In genomic region chr17:39090400-39090799, GRCh38 we compare ENCODE assay signal across 18 cellular contexts.
A peak's percentile ranks its signal among the peaks of the same experiment; 100 is the strongest.
DNase-seq lines count a peak whose midpoint lies in the region; ATAC-seq, FAIRE-seq and TF ChIP-seq lines count a peak whose summit lies in the region.
"Had no signal": no experiment of that assay in that cellular context is flagged by ENCODE, and none has a peak within 500 bp of the region (broad histone marks: within the 10 kb centered on the region; RNA-seq: fewer than 3 reads in every experiment).

No MANE protein-coding gene starts in this region.

- DNase-seq in HepG2 (ENCODE audit: low spot score) (no peak), right lobe of liver (no peak), DND-41 (no peak), vagina (ENCODE audit: extremely low spot score in 2 of 2) (no peak), Karpas-422 (no peak), HAP-1 (ENCODE audit: low spot score in 2 of 2) (no peak)
- DNase-seq: ACHN, COR-L47, DMS153, H9, NCI-H1417, NCI-H1930, NCI-H2171, NCI-H446 treated with DMSO at 0.1 percent for 48 hours, NCI-H82, SHP77 had no signal

- no peak overlapping the region for H3K4me3 ChIP-seq in HepG2 (replicated peaks in 1 of 3; ENCODE audit: insufficient read depth in 1 of 3, low read depth in 2 of 3, low read length in 3 of 3)
- no peak overlapping the region for H3K4me3 ChIP-seq in right lobe of liver
- H3K4me3 ChIP-seq in DND-41 (ENCODE audit: low read depth in 1 of 2, low read length in 2 of 2), result no peak overlapping the region
- no peak overlapping the region for H3K4me3 ChIP-seq in vagina
- no peak overlapping the region for H3K4me3 ChIP-seq in Karpas-422 (ENCODE audit: low read length)
- no peak overlapping the region for H3K4me3 ChIP-seq in HAP-1

- FAIRE-seq in HepG2 (lab: Jason Lieb, UNC), result no peak
- FAIRE-seq: RCC 7860 had no signal

- in situ Hi-C loops in HepG2 (cut with HindIII; ENCODE audit: extremely low pct_ligation_motif_present, low pct_unique_long_range_greater_than_20kb), result no loop called here
- in situ Hi-C loops in HAP-1 (cut with MboI; ENCODE audit: low sequenced_read_pairs), result no loop called here

- H3K4me1 ChIP-seq in HepG2 (ENCODE audit: insufficient read depth, low read length), result peaks cover 26% of the 10 kb centered on the region
- H3K4me1 ChIP-seq in right lobe of liver, result no peaks in the 10 kb centered on the region
- peaks cover 51% of the 10 kb centered on the region for H3K4me1 ChIP-seq in DND-41 (ENCODE audit: insufficient read depth, low read length)
- peaks cover 7% of the 10 kb centered on the region for H3K4me1 ChIP-seq in vagina
- peaks cover 14% of the 10 kb centered on the region for H3K4me1 ChIP-seq in Karpas-422 (ENCODE audit: low read length)
- peaks cover 4% of the 10 kb centered on the region for H3K4me1 ChIP-seq in HAP-1

- H3K4me2 ChIP-seq in HepG2 (ENCODE audit: low read depth, low read length), result no peak overlapping the region; the same call in 1 of the 2 replicates
- H3K4me2 ChIP-seq in DND-41 (ENCODE audit: insufficient read depth, low read length), result no peak overlapping the region
- no peak overlapping the region for H3K4me2 ChIP-seq in Karpas-422 (ENCODE audit: low read depth, low read length, poor library complexity, severe bottlenecking)

- 18% methylated on average over 8 of the region's 9 CpGs for WGBS in HepG2 (ENCODE audit: low lambda C conversion rate)
- 88% methylated on average over 5 of the region's 9 CpGs for WGBS in right lobe of liver (ENCODE audit: insufficient coverage, low coverage, low lambda C conversion rate, missing lambda C conversion rate)

- H3K36me3 ChIP-seq in HepG2 (replicated peaks in 1 of 2; ENCODE audit: control insufficient read depth in 1 of 2, insufficient read depth in 2 of 2, low read length in 2 of 2), result no peaks in the 10 kb centered on the region
- no peaks in the 10 kb centered on the region for H3K36me3 ChIP-seq in right lobe of liver
- no peaks in the 10 kb centered on the region for H3K36me3 ChIP-seq in DND-41 (ENCODE audit: insufficient read depth, low read length)
- no peaks in the 10 kb centered on the region for H3K36me3 ChIP-seq in vagina
- no peaks in the 10 kb centered on the region for H3K36me3 ChIP-seq in Karpas-422 (ENCODE audit: insufficient read depth, low read length)
- H3K36me3 ChIP-seq in HAP-1 (replicated peaks), result no peaks in the 10 kb centered on the region

- no peak overlapping the region for H3K9ac ChIP-seq in HepG2 (ENCODE audit: insufficient read depth, low read depth, low read length)
- no peak overlapping the region for H3K9ac ChIP-seq in DND-41 (ENCODE audit: low read depth, low read length)
- no peak overlapping the region for H3K9ac ChIP-seq in Karpas-422 (ENCODE audit: low read length)

- no peaks in the 10 kb centered on the region for H3K9me2 ChIP-seq in Karpas-422 (replicated peaks; ENCODE audit: insufficient read depth, low read length)

- intact Hi-C loops in HepG2 (cut with micrococcal nuclease; ENCODE audit: unreplicated experiment), result no loop called here
- intact Hi-C loops in right lobe of liver (cut with DNase I), result no loop called here
- intact Hi-C loops in dendritic cell treated with granulocyte-macrophage colony-stimulating factor and Interleukin-4, amounts not matched to agents 40 ng/mL and 50 ng/mL, for 4 days (cut with micrococcal nuclease), result no loop called here
- intact Hi-C loops in vagina (cut with DNase I), result no loop called here

- no peaks in the 10 kb centered on the region for H3K36me3 Mint-ChIP-seq in dendritic cell treated with granulocyte-macrophage colony-stimulating factor and Interleukin-4, amounts not matched to agents 40 ng/mL and 50 ng/mL, for 4 days (ENCODE audit: low read depth)

- H3K4me3 Mint-ChIP-seq in dendritic cell treated with granulocyte-macrophage colony-stimulating factor and Interleukin-4, amounts not matched to agents 40 ng/mL and 50 ng/mL, for 4 days, result no peak overlapping the region
- H3K4me3 Mint-ChIP-seq: H9 had no signal

- H4K20me1 ChIP-seq in HepG2 (ENCODE audit: insufficient read depth, low read length), result no peaks in the 10 kb centered on the region
- H4K20me1 ChIP-seq in DND-41 (ENCODE audit: insufficient read depth, low read length), result no peaks in the 10 kb centered on the region
- no peaks in the 10 kb centered on the region for H4K20me1 ChIP-seq in Karpas-422 (ENCODE audit: insufficient read depth, low read depth, low read length)

- no peaks in the 10 kb centered on the region for H3K9me3 Mint-ChIP-seq in dendritic cell treated with granulocyte-macrophage colony-stimulating factor and Interleukin-4, amounts not matched to agents 40 ng/mL and 50 ng/mL, for 4 days
- H3K9me3 Mint-ChIP-seq: H9 had no signal

- TF ChIP-seq EP300 in HepG2 (IDR thresholded peaks at IDR 0.05; ENCODE audit: low read depth in 2 of 2, low read length in 2 of 2), result no peak
- no peak for TF ChIP-seq EP300 in HepG2 (CRISPR knock-in tag; IDR thresholded peaks at IDR 0.05; ENCODE audit: borderline replicate concordance)

- H3K9me3 ChIP-seq in HepG2 (ENCODE audit: low read length), result no peaks in the 10 kb centered on the region
- H3K9me3 ChIP-seq in right lobe of liver, result no peaks in the 10 kb centered on the region
- no peaks in the 10 kb centered on the region for H3K9me3 ChIP-seq in DND-41 (ENCODE audit: insufficient read depth, low read length, severe bottlenecking)
- no peaks in the 10 kb centered on the region for H3K9me3 ChIP-seq in vagina
- H3K9me3 ChIP-seq in Karpas-422 (ENCODE audit: low read length), result no peaks in the 10 kb centered on the region
- no peaks in the 10 kb centered on the region for H3K9me3 ChIP-seq in HAP-1

- POLR2A ChIA-PET in HepG2 (lab: Yijun Ruan, JAX), result no interaction called here

- no peak for TF ChIP-seq POLR2A in HepG2 (IDR thresholded peaks at IDR 0.05; ENCODE audit: insufficient read depth in 1 of 2, low read depth in 2 of 2, low read length in 2 of 2)
- no peak for TF ChIP-seq POLR2A in right lobe of liver (IDR thresholded peaks at IDR 0.05)
- no peak for TF ChIP-seq POLR2A in vagina (IDR thresholded peaks at IDR 0.05)

- peaks cover 49% of the 10 kb centered on the region for H3K4me1 Mint-ChIP-seq in dendritic cell treated with granulocyte-macrophage colony-stimulating factor and Interleukin-4, amounts not matched to agents 40 ng/mL and 50 ng/mL, for 4 days (ENCODE audit: low read depth)

- peaks cover 28% of the 10 kb centered on the region for H3K27me3 Mint-ChIP-seq in dendritic cell treated with granulocyte-macrophage colony-stimulating factor and Interleukin-4, amounts not matched to agents 40 ng/mL and 50 ng/mL, for 4 days

- H3K79me2 ChIP-seq in HepG2 (ENCODE audit: insufficient read depth, low read length) (no peaks in the 10 kb centered on the region), DND-41 (ENCODE audit: insufficient read depth, low read length) (no peaks in the 10 kb centered on the region), Karpas-422 (ENCODE audit: low read length) (no peaks in the 10 kb centered on the region)

- TF ChIP-seq CTCF in HepG2 (CRISPR knock-in tag; IDR thresholded peaks at IDR 0.05) (no peak), right lobe of liver (IDR thresholded peaks at IDR 0.05) (no peak), DND-41 (IDR thresholded peaks at IDR 0.05; ENCODE audit: borderline replicate concordance, extremely low read depth, low read length, poor library complexity, severe bottlenecking) (no peak), vagina (IDR thresholded peaks at IDR 0.05) (no peak)

- no TSS peak for BruUV-seq in HepG2 (replicated peaks; lab: Mats Ljungman, UMichigan)

- H3K27ac Mint-ChIP-seq in dendritic cell treated with granulocyte-macrophage colony-stimulating factor and Interleukin-4, amounts not matched to agents 40 ng/mL and 50 ng/mL, for 4 days, result peak overlapping the region; percentile 3

- H2AFZ ChIP-seq in HepG2 (ENCODE audit: low read length) (no peak overlapping the region), DND-41 (ENCODE audit: low read depth, low read length) (no peak overlapping the region), Karpas-422 (ENCODE audit: low read length) (no peak overlapping the region)

- CTCF ChIA-PET in HepG2 (lab: Yijun Ruan, JAX; ENCODE audit: low intra/inter-chr PET ratio, low total read pairs), result no interaction called here

- H3K27ac ChIP-seq in HepG2 (ENCODE audit: extremely low read length, insufficient read depth, low read length) (no peak overlapping the region), right lobe of liver (no peak overlapping the region), DND-41 (ENCODE audit: low read length) (peak overlapping the region; percentile 48), vagina (no peak overlapping the region), Karpas-422 (ENCODE audit: low read length) (no peak overlapping the region)

- TF ChIP-seq RAD21 in HepG2 (CRISPR knock-in tag; IDR thresholded peaks at IDR 0.05), result no peak

- ATAC-seq in HepG2, result no peak
- ATAC-seq in right lobe of liver, result no peak
- no peak for ATAC-seq in DND-41 (ENCODE audit: insufficient read depth, low read depth)

- H3K27me3 ChIP-seq in HepG2 (ENCODE audit: control insufficient read depth in 1 of 2, insufficient read depth in 2 of 2, low read length in 2 of 2) (peaks cover 4 to 52% of the 10 kb centered on the region in 2 experiments; a peak in 3 of 5 replicates), right lobe of liver (no peaks in the 10 kb centered on the region), DND-41 (ENCODE audit: insufficient read depth, low read length, poor library complexity) (no peaks in the 10 kb centered on the region), vagina (no peaks in the 10 kb centered on the region), Karpas-422 (ENCODE audit: low read length) (no peaks in the 10 kb centered on the region), HAP-1 (ENCODE audit: low read depth) (no peaks in the 10 kb centered on the region)

TF ChIP-seq in HepG2, 621 proteins besides CTCF, POLR2A, EP300 and RAD21:
- peak; percentile 72 for TF ChIP-seq ZNF629 (CRISPR knock-in tag; conservative IDR thresholded peaks at IDR 0.05)
- TF ChIP-seq TP53 (CRISPR knock-in tag; conservative IDR thresholded peaks at IDR 0.05), result no peak
